8 cellular contexts compared by ENCODE assay signal in the genomic region with DNA sequence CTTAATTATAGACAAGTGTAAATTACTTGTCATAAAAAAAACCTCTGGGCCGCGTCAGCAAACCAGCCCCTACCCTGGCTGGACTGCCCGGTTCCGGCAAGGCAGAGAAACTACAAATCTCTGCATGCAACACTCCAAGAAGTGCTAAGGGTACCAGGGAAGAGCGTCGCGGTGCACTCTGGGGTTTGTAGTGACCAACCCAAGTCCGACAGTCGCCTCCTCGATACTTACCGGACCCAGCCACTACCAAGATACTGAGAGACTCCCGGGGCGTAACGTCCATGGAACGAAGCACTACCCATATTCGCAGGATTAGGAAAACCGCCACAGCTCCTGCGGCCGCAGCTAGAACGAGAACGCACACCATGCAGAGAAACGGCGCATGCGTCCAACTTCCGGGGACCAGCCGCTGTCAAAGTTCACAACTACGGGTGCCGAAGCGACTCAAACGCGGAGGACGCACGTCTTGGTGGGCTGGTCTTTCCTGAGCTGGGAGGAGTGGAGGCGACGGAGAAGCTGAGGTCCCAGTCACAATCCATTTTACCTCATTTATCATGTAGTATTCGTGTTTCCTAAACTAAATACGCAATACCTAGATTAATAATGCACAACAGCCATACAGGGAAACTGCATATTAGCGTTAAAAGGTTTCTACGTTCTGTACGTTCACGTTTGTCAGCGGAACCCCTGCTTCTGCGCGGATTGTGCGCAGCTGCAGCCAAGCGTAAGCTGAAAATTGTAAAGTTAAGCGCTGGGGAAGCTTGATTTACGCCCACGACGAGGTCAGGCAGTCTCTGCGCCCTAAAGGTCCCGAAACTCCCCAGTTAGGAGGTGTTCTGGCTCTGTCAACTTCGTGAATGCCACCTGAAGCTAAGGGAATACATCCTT. TPM values are rescaled to one million over a fixed set of nuclear protein-coding genes. Genes with fewer than 3 reads are reported as not detected.
DNase-seq lines count a peak whose midpoint lies in the region; ATAC-seq and TF ChIP-seq lines count a peak whose summit lies in the region.

A gene with protein sequence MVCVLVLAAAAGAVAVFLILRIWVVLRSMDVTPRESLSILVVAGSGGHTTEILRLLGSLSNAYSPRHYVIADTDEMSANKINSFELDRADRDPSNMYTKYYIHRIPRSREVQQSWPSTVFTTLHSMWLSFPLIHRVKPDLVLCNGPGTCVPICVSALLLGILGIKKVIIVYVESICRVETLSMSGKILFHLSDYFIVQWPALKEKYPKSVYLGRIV (minus strand): TSS at position 420 of the 888 bp plus-strand sequence. CDS start 53 bp downstream, at position 367.

- peaks cover 14% of the 10 kb centered on the region for H3K36me3 Mint-ChIP-seq in activated T-cell treated with anti-CD3 and anti-CD28 coated beads, Interleukin-2, amount 50 U/mL, for 24 hours (ENCODE audit: low read depth)

- H3K9ac ChIP-seq in PC-3 (ENCODE audit: low read length) (peak within 1 kb of the TSS; percentile 90), mucosa of rectum (ENCODE audit: low read depth in 1 of 2, low read length in 2 of 2) (peak within 1 kb of the TSS; percentile 78 to 97)

- H3K4me3 ChIP-seq in Jurkat, Clone E6-1 (ENCODE audit: low read length), result peak within 1 kb of the TSS; percentile 81
- H3K4me3 ChIP-seq in PC-3 (ENCODE audit: low read length) (peak within 1 kb of the TSS; percentile 91), esophagus (ENCODE audit: low read depth in 1 of 2, low read length in 2 of 2) (peak within 1 kb of the TSS; percentile 69 to 75), mucosa of rectum (ENCODE audit: low read length in 2 of 2) (peak within 1 kb of the TSS; percentile 96 to 98)

- 0% methylated on average over 53 of the region's 53 CpGs for WGBS in esophagus, 2 donors

- peaks cover 9% of the 10 kb centered on the region for H3K27me3 Mint-ChIP-seq in activated T-cell treated with anti-CD3 and anti-CD28 coated beads, Interleukin-2, amount 50 U/mL, for 24 hours

- H3K79me2 ChIP-seq in PC-3 (ENCODE audit: low read length), result 0 out of 2 replicates have a peak, but pooled peaks cover 6% of the 10 kb centered on the region

- H3K9me3 ChIP-seq in PC-3 (ENCODE audit: low read length) (no peaks in the 10 kb centered on the region), esophagus (ENCODE audit: control insufficient read depth in 2 of 2, insufficient read depth in 1 of 2, low read depth in 1 of 2, low read length in 1 of 2) (no peaks in the 10 kb centered on the region), mucosa of rectum (ENCODE audit: control insufficient read depth in 2 of 2, low read length in 2 of 2) (no peaks in the 10 kb centered on the region)

- H3K4me2 ChIP-seq in PC-3 (ENCODE audit: low read length), result peak within 1 kb of the TSS; percentile 93

- H3K9me3 Mint-ChIP-seq in activated T-cell treated with anti-CD3 and anti-CD28 coated beads, Interleukin-2, amount 50 U/mL, for 24 hours, result no peaks in the 10 kb centered on the region

- peak within 1 kb of the TSS; percentile 99 for H3K27ac Mint-ChIP-seq in activated T-cell treated with anti-CD3 and anti-CD28 coated beads, Interleukin-2, amount 50 U/mL, for 24 hours

- H3K4me3 Mint-ChIP-seq in activated T-cell treated with anti-CD3 and anti-CD28 coated beads, Interleukin-2, amount 50 U/mL, for 24 hours, result peak within 1 kb of the TSS; percentile 98

- TSS peak; percentile 95 for BruUV-seq in PC-3 (replicated peaks; lab: Mats Ljungman, UMichigan)

- intact Hi-C loops in PC-3 (cut with micrococcal nuclease), result loop anchor here (1.0 to 2.0 kb wide), 4 partner anchors 12 to 161 kb away; a partner anchor contains a TSS

- H4K20me1 ChIP-seq in PC-3 (ENCODE audit: low read length), result no peaks in the 10 kb centered on the region

- ATAC-seq in GM21717 (IDR thresholded peaks at IDR 0.05; ENCODE audit: unreplicated experiment), result peak; percentile 98
- ATAC-seq in PC-3, result peak; percentile 99

- no peak for TF ChIP-seq CTCF in PC-3 (conservative IDR thresholded peaks at IDR 0.05; ENCODE audit: low read depth, low read length)

- peak within 1 kb of the TSS; percentile 97 for H2AFZ ChIP-seq in PC-3 (ENCODE audit: low read length)

- peaks cover 18% of the 10 kb centered on the region for H3K4me1 Mint-ChIP-seq in activated T-cell treated with anti-CD3 and anti-CD28 coated beads, Interleukin-2, amount 50 U/mL, for 24 hours (ENCODE audit: low read depth)

- POLR2A ChIA-PET in PC-3 (lab: Charles Lee; ENCODE audit: unreplicated experiment), result interaction anchor here (0.6 to 1.4 kb wide), 5 partner anchors 43 to 215 kb away, joined by 3 to 33 read pairs (median 5); a partner anchor contains a TSS

- H3K9me2 ChIP-seq in PC-3 (replicated peaks; ENCODE audit: low read length), result no peaks in the 10 kb centered on the region

- H3K27ac ChIP-seq in PC-3 (ENCODE audit: low read length) (peak within 1 kb of the TSS; percentile 78), esophagus (ENCODE audit: low read depth in 2 of 2, low read length in 1 of 2) (peak within 1 kb of the TSS; percentile 76 to 95), mucosa of rectum (ENCODE audit: low read depth in 2 of 2, low read length in 2 of 2) (peak within 1 kb of the TSS; percentile 90 to 94)

- CTCF ChIA-PET in PC-3 (lab: Charles Lee), result interaction anchor here (1.4 to 1.6 kb wide), 2 partner anchors 12 to 161 kb away, joined by 7 to 20 read pairs; a partner anchor contains a TSS

- H3K27me3 ChIP-seq in PC-3 (ENCODE audit: low read length) (no peaks in the 10 kb centered on the region), esophagus (ENCODE audit: control insufficient read depth in 1 of 2, insufficient read depth in 2 of 2, low read length in 2 of 2) (no peaks in the 10 kb centered on the region), mucosa of rectum (ENCODE audit: control insufficient read depth in 2 of 2, insufficient read depth in 2 of 2, low read length in 2 of 2) (no peaks in the 10 kb centered on the region)

- H3K4me1 ChIP-seq in PC-3 (ENCODE audit: insufficient read depth, low read length) (peaks cover 16% of the 10 kb centered on the region), esophagus (ENCODE audit: control insufficient read depth in 2 of 2, insufficient read depth in 2 of 2, low read length in 1 of 2) (peaks cover 0 to 2% of the 10 kb centered on the region in 2 donors), mucosa of rectum (ENCODE audit: control insufficient read depth in 2 of 2, insufficient read depth in 2 of 2, low read length in 2 of 2) (peaks cover 32 to 38% of the 10 kb centered on the region in 2 donors)

- H3F3A ChIP-seq in PC-3 (ENCODE audit: low read length, unreplicated experiment), result no peaks in the 10 kb centered on the region

- H3K36me3 ChIP-seq in PC-3 (ENCODE audit: low read depth, low read length) (no peaks in the 10 kb centered on the region), esophagus (ENCODE audit: control insufficient read depth in 2 of 2, insufficient read depth in 2 of 2, low read length in 1 of 2) (no peaks in the 10 kb centered on the region), mucosa of rectum (ENCODE audit: control insufficient read depth in 2 of 2, insufficient read depth in 2 of 2, low read length in 2 of 2) (no peaks in the 10 kb centered on the region)

- DNase-seq in DMS153 treated with DMSO at 0.1 percent for 48 hours (lab: John Stamatoyannopoulos, UW; ENCODE audit: unreplicated experiment), result peak; percentile 93
- DNase-seq in Jurkat, Clone E6-1 (ENCODE audit: low read depth, low spot score), result peak; percentile 92
- peak; percentile 94 for DNase-seq in PC-3
- peak; percentile 94 for DNase-seq in activated T-cell treated with anti-CD3 and anti-CD28 coated beads, Interleukin-2, amount 50 U/mL, for 24 hours
- peak; percentile 83 to 87 for DNase-seq in stimulated activated CD8-positive, alpha-beta memory T cell treated with anti-CD3 and anti-CD28 coated beads, Interleukin-4, amount 100 ng/mL, for 4 hours (ENCODE audit: low read depth in 2 of 2, low spot score in 1 of 2)

RNA-seq across cellular contexts. Expression of the gene that starts here (rescaled TPM):
- polyA plus RNA-seq in Jurkat, Clone E6-1 (2012; ENCODE audit: insufficient read depth, insufficient read length), result 17.3 TPM
- total RNA-seq in PC-3 (2014; rRNA removed), result 3.4 and 9.7 TPM in 2 replicates
- polyA plus RNA-seq in esophagus, result 1 to 10 TPM in 1 of 2 donors, under 1 TPM in 1; 0.88 to 1.3 TPM

Comparison
In these comparisons a context has a peak if more than half of its experiments do, and no peak if none do; other contexts are left out.
1. Peak in every context shown above with its lines: DNase-seq, ATAC-seq, H3K4me3 ChIP-seq and H3K27ac ChIP-seq.